Comparison of ENCODE assay signal across 21 cellular contexts in the genomic region with DNA sequence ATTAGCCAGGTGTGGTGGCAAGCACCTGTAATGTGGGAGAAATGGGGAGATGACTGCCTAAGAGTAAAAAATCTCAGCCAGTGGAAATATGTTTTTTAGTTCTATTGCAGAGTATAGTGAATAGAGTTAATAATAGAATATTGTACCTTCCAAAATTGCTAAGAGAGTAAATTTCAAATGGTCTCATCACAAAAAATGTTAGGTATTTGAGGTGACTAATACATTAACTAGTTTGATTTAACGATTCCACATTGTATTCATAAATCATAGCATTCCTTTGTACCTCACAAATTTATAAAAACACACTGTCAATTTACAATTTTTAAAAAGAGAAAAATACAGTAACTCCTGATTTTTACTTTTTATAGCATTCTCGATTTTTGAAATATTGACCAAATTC.
"Had no signal": no experiment of that assay in that cellular context is flagged by ENCODE, and none has a peak within 500 bp of the region (broad histone marks: within the 10 kb centered on the region; RNA-seq: fewer than 3 reads in every experiment).

No MANE protein-coding gene starts in this region.

- DNase-seq: colonic mucosa; dermis blood vessel endothelial cell; esophagus squamous epithelium; left colon; left ventricle myocardium superior; mesenchymal stem cell; midbrain; nucleus accumbens; psoas muscle; stimulated activated naive CD4-positive, alpha-beta T cell treated with Interleukin-2 at 50 U/mL for 16 hours; thyroid gland had no signal

- H3K4me3 ChIP-seq: colonic mucosa, esophagus squamous epithelium, hepatocyte, lung, neural progenitor cell, psoas muscle, skin epidermis, suprapubic skin, thyroid gland had no signal

- H3K36me3 Mint-ChIP-seq: neural progenitor cell, type B pancreatic cell had no signal

- H3K9ac ChIP-seq: neural progenitor cell had no signal

- H3K36me3 ChIP-seq: colonic mucosa, esophagus squamous epithelium, neural progenitor cell, suprapubic skin, thyroid gland had no signal

- H3K27me3 Mint-ChIP-seq: natural killer cell treated with Interleukin-12 subunit alpha and Interleukin-12 subunit beta and Interleukin-15 and Interleukin-18, amount 100 ng/mL, for 72 hours had no signal

- H3K9me3 Mint-ChIP-seq: neural progenitor cell, type B pancreatic cell had no signal

- H3K27ac Mint-ChIP-seq: natural killer cell treated with Interleukin-12 subunit alpha and Interleukin-12 subunit beta and Interleukin-15 and Interleukin-18, amount 100 ng/mL, for 72 hours; neural progenitor cell; type B pancreatic cell had no signal

- ATAC-seq: foreskin keratinocyte; left colon; left ventricle myocardium superior; natural killer cell treated with Interleukin-12 subunit alpha and Interleukin-12 subunit beta and Interleukin-15 and Interleukin-18, amount 100 ng/mL, for 72 hours; psoas muscle; sciatic nerve had no signal

- H3K4me1 Mint-ChIP-seq: neural progenitor cell had no signal

- H3K4me3 Mint-ChIP-seq: natural killer cell treated with Interleukin-12 subunit alpha and Interleukin-12 subunit beta and Interleukin-15 and Interleukin-18, amount 100 ng/mL, for 72 hours; neural progenitor cell; type B pancreatic cell had no signal

- H3K9me3 ChIP-seq: colonic mucosa, esophagus squamous epithelium, psoas muscle, suprapubic skin, thyroid gland had no signal

- FAIRE-seq: urothelium cell line had no signal

- H3K4me1 ChIP-seq: colonic mucosa, esophagus squamous epithelium, foreskin keratinocyte, neural progenitor cell, psoas muscle, suprapubic skin, thyroid gland had no signal

- H3K27ac ChIP-seq: colonic mucosa, esophagus squamous epithelium, foreskin keratinocyte, hepatocyte, neural progenitor cell, psoas muscle, skin epidermis, suprapubic skin, thyroid gland had no signal

- H3K27me3 ChIP-seq: colonic mucosa, esophagus squamous epithelium, foreskin keratinocyte, hepatocyte, neural progenitor cell, suprapubic skin, thyroid gland had no signal
